ENCODE assay signal across 7 cellular contexts in the genomic region with DNA sequence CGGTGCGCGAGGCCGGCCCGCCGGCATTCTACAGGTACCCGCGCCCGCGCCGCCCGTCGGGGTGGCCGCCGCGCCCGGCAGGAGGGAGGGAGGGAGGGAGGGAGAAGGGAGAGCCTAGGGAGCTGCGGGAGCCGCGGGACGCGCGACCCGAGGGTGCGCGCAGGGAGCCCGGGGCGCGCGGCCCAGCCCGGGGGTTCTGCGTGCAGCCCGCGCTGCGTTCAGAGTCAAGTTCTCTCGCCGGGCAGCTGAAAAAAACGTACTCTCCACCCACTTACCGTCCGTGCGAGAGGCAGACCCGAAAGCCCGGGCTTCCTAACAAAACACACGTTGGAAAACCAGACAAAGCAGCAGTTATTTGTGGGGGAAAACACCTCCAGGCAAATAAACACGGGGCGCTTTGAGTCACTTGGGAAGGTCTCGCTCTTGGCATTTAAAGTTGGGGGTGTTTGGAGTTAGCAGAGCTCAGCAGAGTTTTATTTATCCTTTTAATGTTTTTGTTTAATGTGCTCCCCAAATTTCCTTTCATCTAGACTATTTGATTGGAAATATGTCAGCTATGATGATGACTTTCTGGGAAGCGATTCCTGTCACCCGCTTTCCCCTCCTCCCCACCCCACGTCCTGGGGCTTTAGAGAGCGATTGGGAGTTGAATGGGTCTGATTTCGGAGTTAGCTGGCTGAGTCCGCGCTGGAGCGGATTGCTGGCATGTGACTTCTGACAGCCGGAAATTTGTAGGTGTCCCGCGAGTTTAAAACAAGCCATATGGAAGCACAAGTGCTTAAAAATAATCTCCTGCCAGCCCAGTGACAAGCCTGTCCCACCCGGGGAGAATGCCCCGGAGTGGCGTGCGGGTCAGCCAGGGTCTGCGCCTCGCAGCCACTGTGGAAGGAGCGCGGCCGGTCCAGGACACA. TPM values are rescaled to one million over a fixed set of nuclear protein-coding genes. Genes with fewer than 3 reads are reported as not detected.
DNase-seq lines count a peak whose midpoint lies in the region; ATAC-seq lines count a peak whose summit lies in the region.

No MANE protein-coding gene starts in this region.

- H3K4me3 ChIP-seq in H7 (ENCODE audit: insufficient read depth, low read depth, low read length) (peak overlapping the region; percentile 48), iPS-18c (ENCODE audit: insufficient read depth, low read depth, low read length) (peak overlapping the region; percentile 53)

- no peak for ATAC-seq in activated naive CD8-positive, alpha-beta T cell treated with anti-CD3 and anti-CD28 coated beads, Interleukin-2, amount 50 U/mL, for 24 hours
- peak; percentile 41 to 50 for ATAC-seq in stimulated activated naive B cell treated with anti-CD40 and anti-IgM and Interleukin-4, amounts not matched to agents 10 μg/mL and 1 μg/mL and 100 μg/mL, for 72 hours (replicated peaks)
- ATAC-seq in HG02938 (IDR thresholded peaks at IDR 0.05; ENCODE audit: unreplicated experiment): no peak
- no peak for ATAC-seq in GM18870 (IDR thresholded peaks at IDR 0.05; ENCODE audit: unreplicated experiment)

- H3K27ac Mint-ChIP-seq in activated naive CD8-positive, alpha-beta T cell treated with anti-CD3 and anti-CD28 coated beads, Interleukin-2, amount 50 U/mL, for 24 hours: no peak overlapping the region
- H3K27ac Mint-ChIP-seq in stimulated activated naive B cell treated with anti-CD40 and anti-IgM and Interleukin-4, amounts not matched to agents 10 μg/mL and 1 μg/mL and 100 μg/mL, for 72 hours: peak overlapping the region; percentile 69

- peak overlapping the region; percentile 33 for H3K4me3 Mint-ChIP-seq in activated naive CD8-positive, alpha-beta T cell treated with anti-CD3 and anti-CD28 coated beads, Interleukin-2, amount 50 U/mL, for 24 hours
- peak overlapping the region; percentile 80 to 86 for H3K4me3 Mint-ChIP-seq in stimulated activated naive B cell treated with anti-CD40 and anti-IgM and Interleukin-4, amounts not matched to agents 10 μg/mL and 1 μg/mL and 100 μg/mL, for 72 hours

- H3K9me3 Mint-ChIP-seq in activated naive CD8-positive, alpha-beta T cell treated with anti-CD3 and anti-CD28 coated beads, Interleukin-2, amount 50 U/mL, for 24 hours: no peaks in the 10 kb centered on the region
- peaks cover 0 to 2% of the 10 kb centered on the region in 2 donors for H3K9me3 Mint-ChIP-seq in stimulated activated naive B cell treated with anti-CD40 and anti-IgM and Interleukin-4, amounts not matched to agents 10 μg/mL and 1 μg/mL and 100 μg/mL, for 72 hours

- no peaks in the 10 kb centered on the region for H3K9me3 ChIP-seq in iPS-18c (ENCODE audit: control insufficient read depth, insufficient read depth, low read length)

- DNase-seq in H7 (peak; percentile 71), midbrain (lab: John Stamatoyannopoulos, UW) (no peak)
- no peak for DNase-seq in activated naive CD8-positive, alpha-beta T cell treated with anti-CD3 and anti-CD28 coated beads, Interleukin-2, amount 50 U/mL, for 24 hours
- no peak for DNase-seq in stimulated activated naive B cell treated with anti-CD40 and anti-IgM and Interleukin-4, amounts not matched to agents 10 μg/mL and 1 μg/mL and 100 μg/mL, for 72 hours

- H3K27me3 ChIP-seq in H7 (ENCODE audit: control insufficient read depth, insufficient read depth, low read length): peaks cover 41% of the 10 kb centered on the region

- peaks cover 48% of the 10 kb centered on the region for H3K27me3 Mint-ChIP-seq in activated naive CD8-positive, alpha-beta T cell treated with anti-CD3 and anti-CD28 coated beads, Interleukin-2, amount 50 U/mL, for 24 hours
- peaks cover 48 to 57% of the 10 kb centered on the region in 2 donors for H3K27me3 Mint-ChIP-seq in stimulated activated naive B cell treated with anti-CD40 and anti-IgM and Interleukin-4, amounts not matched to agents 10 μg/mL and 1 μg/mL and 100 μg/mL, for 72 hours

- H3K36me3 Mint-ChIP-seq in activated naive CD8-positive, alpha-beta T cell treated with anti-CD3 and anti-CD28 coated beads, Interleukin-2, amount 50 U/mL, for 24 hours (ENCODE audit: low read depth): peaks cover 2% of the 10 kb centered on the region
- H3K36me3 Mint-ChIP-seq in stimulated activated naive B cell treated with anti-CD40 and anti-IgM and Interleukin-4, amounts not matched to agents 10 μg/mL and 1 μg/mL and 100 μg/mL, for 72 hours: no peaks in the 10 kb centered on the region

- H3K4me1 Mint-ChIP-seq in activated naive CD8-positive, alpha-beta T cell treated with anti-CD3 and anti-CD28 coated beads, Interleukin-2, amount 50 U/mL, for 24 hours: peaks cover 17% of the 10 kb centered on the region
- H3K4me1 Mint-ChIP-seq in stimulated activated naive B cell treated with anti-CD40 and anti-IgM and Interleukin-4, amounts not matched to agents 10 μg/mL and 1 μg/mL and 100 μg/mL, for 72 hours: peaks cover 16 to 29% of the 10 kb centered on the region in 2 donors

- H3K36me3 ChIP-seq in H7 (replicated peaks; ENCODE audit: control insufficient read depth, insufficient read depth, low read length): no peaks in the 10 kb centered on the region

RNA-seq across cellular contexts. Expression of gene ESR1, which starts 1.1 kb away (rescaled TPM):
- total RNA-seq in H7 (2014; rRNA removed; shearing (Covaris generic)): under 0.01 and 0.04 TPM in 2 replicates

Comparison
In these comparisons a context has a peak if more than half of its experiments do, and no peak if none do; other contexts are left out.
1. ATAC-seq: peak in stimulated activated naive B cell treated with anti-CD40 and anti-IgM and Interleukin-4, amounts not matched to agents 10 μg/mL and 1 μg/mL and 100 μg/mL, for 72 hours (2 of 2); none in activated naive CD8-positive, alpha-beta T cell treated with anti-CD3 and anti-CD28 coated beads, Interleukin-2, amount 50 U/mL, for 24 hours (single experiment), HG02938 (single experiment) and GM18870 (single experiment).